17 cellular contexts compared by ENCODE assay signal in genomic region chr1:179926494-179927205, GRCh38. TPM values are rescaled to one million over a fixed set of nuclear protein-coding genes. Genes with fewer than 3 reads are reported as not detected.
DNase-seq lines count a peak whose midpoint lies in the region; ATAC-seq, FAIRE-seq and TF ChIP-seq lines count a peak whose summit lies in the region.
"Had no signal": no experiment of that assay in that cellular context is flagged by ENCODE, and none has a peak within 500 bp of the region (broad histone marks: within the 10 kb centered on the region; RNA-seq: fewer than 3 reads in every experiment).

No MANE protein-coding gene starts in this region.

- CTCF ChIA-PET in A549 (lab: Yijun Ruan, JAX): interaction anchor here (0.6 to 1.1 kb wide), 4 partner anchors 9 to 241 kb away, joined by 3 to 4 read pairs (median 3); no protein-coding TSS in a partner anchor

- H3K4me2 ChIP-seq in A549: no peak overlapping the region

- DNase-seq in A549 (ENCODE audit: low read depth in 1 of 2, low spot score in 1 of 2) (peak in 1 of 2 experiments; percentile 6), HS-27A (ENCODE audit: low read depth) (peak; percentile 3), T1000 (lab: John Stamatoyannopoulos, UW) (peak; percentile 10), fibroblast of villous mesenchyme (ENCODE audit: low read depth) (peak; percentile 90), NCI-H1105 treated with DMSO at 0.1 percent for 48 hours (lab: John Stamatoyannopoulos, UW) (no peak), GM13977 (ENCODE audit: low spot score) (no peak)
- DNase-seq in stimulated activated naive CD8-positive, alpha-beta T cell treated with anti-CD3 and anti-CD28 coated beads, Interleukin-15, Interleukin-2, amounts not matched to agents 100 U/mL and 50 U/mL, for 24 hours: no peak
- DNase-seq: activated CD4-positive, alpha-beta T cell treated with anti-CD3 and anti-CD28 coated beads, Interleukin-2, amount 10 ng/mL, durations not matched to agents 7 days and 5 days; activated gamma-delta T cell treated with Interleukin-2 at 50 U/mL for 16 hours; BE2C; left ventricle myocardium inferior; NCI-H146; T-cell; transverse colon had no signal

- TF ChIP-seq EP300 in A549 (IDR thresholded peaks at IDR 0.05): no peak

- POLR2A ChIA-PET in A549 (lab: Yijun Ruan, JAX): no interaction called here

- peaks cover 5% of the 10 kb centered on the region; the same call in 1 of the 3 replicates for H3K4me1 ChIP-seq in A549

- in situ Hi-C loops in GM13977 (cut with MboI; ENCODE audit: low pct_unique_long_range_greater_than_20kb, low sequenced_read_pairs, unreplicated experiment): no loop called here

- TF ChIP-seq CTCF in A549 (IDR thresholded peaks at IDR 0.05) (no peak), fibroblast of villous mesenchyme (IDR thresholded peaks at IDR 0.05; ENCODE audit: insufficient read depth, low read depth, low read length) (no peak), GM13977 (IDR thresholded peaks at IDR 0.05; ENCODE audit: extremely low read depth, insufficient read depth, missing control alignments) (no peak)

- H3K9me3 ChIP-seq in A549: no peaks in the 10 kb centered on the region
- H3K9me3 ChIP-seq: BE2C, left ventricle myocardium inferior, transverse colon had no signal

- no peak overlapping the region for H3K4me3 ChIP-seq in A549
- H3K4me3 ChIP-seq in fibroblast of villous mesenchyme (ENCODE audit: low read depth, low read length): no peak overlapping the region
- H3K4me3 ChIP-seq: left ventricle myocardium inferior, transverse colon had no signal

- TF ChIP-seq RAD21 in A549 (conservative IDR thresholded peaks at IDR 0.05 in 1 of 2, IDR thresholded peaks at IDR 0.05 in 1 of 2): no peak

- ATAC-seq in A549: no peak
- ATAC-seq in HG03280 (IDR thresholded peaks at IDR 0.05; ENCODE audit: unreplicated experiment): no peak
- ATAC-seq in stimulated activated naive CD8-positive, alpha-beta T cell treated with anti-CD3 and anti-CD28 coated beads, Interleukin-15, Interleukin-2, amounts not matched to agents 100 U/mL and 50 U/mL, for 24 hours: no peak
- ATAC-seq: T-cell had no signal

- TF ChIP-seq POLR2A in A549 (IDR thresholded peaks at IDR 0.05; ENCODE audit: low read length): no peak

- WGBS in A549 (ENCODE audit: missing lambda C conversion rate): 83% methylated on average over 4 of the region's 4 CpGs

- H3K27ac ChIP-seq in A549: no peak overlapping the region
- H3K27ac ChIP-seq: left ventricle myocardium inferior, transverse colon had no signal

- no peak for FAIRE-seq in A549 (lab: Jason Lieb, UNC)
- FAIRE-seq: colon, HTR-8/SVneo had no signal

TF ChIP-seq in A549, 52 proteins besides CTCF, POLR2A, EP300 and RAD21:
- TF ChIP-seq FOSL2 (IDR thresholded peaks at IDR 0.05): no peak
- TF ChIP-seq FOSL2 (CRISPR knock-in tag; IDR thresholded peaks at IDR 0.05): peak; percentile 85
- no peak for TF ChIP-seq USF2 (IDR thresholded peaks at IDR 0.05)

RNA-seq across cellular contexts. Expression of gene CEP350, which starts 28.0 kb away (rescaled TPM):
- polyA plus RNA-seq in A549 (2011; rRNA removed) (21.4 and 22.6 TPM in 2 replicates), A549 (2017; fragmentation: RNase III; extraction: RNeasy Plus Mini Kit Qiagen cat#74134 plus additional on column Dnase treatment) (6.4 to 8.1 TPM (median 6.4 TPM) in 3 replicates)
- polyA plus RNA-seq in A549 (2012; cell fraction: cytosol; rRNA removed): 2.6 and 2.8 TPM in 2 replicates
- polyA plus RNA-seq in A549 (2012; cell fraction: nucleus; rRNA removed): 3.6 and 5.6 TPM in 2 replicates
- polyA minus RNA-seq in A549 (2011; rRNA and poly(A)+ RNA removed): 35.6 and 40.7 TPM in 2 replicates
- 58.9 and 72.1 TPM in 2 replicates for total RNA-seq in fibroblast of villous mesenchyme

RNA-seq across cellular contexts. Expression of gene TOR1AIP1, which starts 44.6 kb away (rescaled TPM):
- 38.4 and 44.4 TPM in 2 replicates for polyA plus RNA-seq in A549 (2011; rRNA removed)
- polyA plus RNA-seq in A549 (2012; cell fraction: cytosol; rRNA removed): 11.0 and 11.5 TPM in 2 replicates
- 5.5 and 6.7 TPM in 2 replicates for polyA plus RNA-seq in A549 (2012; cell fraction: nucleus; rRNA removed)
- 29.0 to 31.3 TPM (median 31.1 TPM) in 3 replicates for polyA plus RNA-seq in A549 (2017; fragmentation: RNase III; extraction: RNeasy Plus Mini Kit Qiagen cat#74134 plus additional on column Dnase treatment)
- polyA minus RNA-seq in A549 (2011; rRNA and poly(A)+ RNA removed): 16.1 and 21.6 TPM in 2 replicates
- total RNA-seq in fibroblast of villous mesenchyme: 39.0 and 66.5 TPM in 2 replicates

RNA-seq across cellular contexts. Expression of gene TOR1AIP2, which starts 49.0 kb away (rescaled TPM):
- polyA plus RNA-seq in A549 (2011; rRNA removed) (35.0 and 38.3 TPM in 2 replicates), A549 (2017; fragmentation: RNase III; extraction: RNeasy Plus Mini Kit Qiagen cat#74134 plus additional on column Dnase treatment) (15.3 to 17.1 TPM (median 16.2 TPM) in 3 replicates)
- 6.4 and 7.6 TPM in 2 replicates for polyA plus RNA-seq in A549 (2012; cell fraction: cytosol; rRNA removed)
- 3.4 and 6.4 TPM in 2 replicates for polyA plus RNA-seq in A549 (2012; cell fraction: nucleus; rRNA removed)
- polyA minus RNA-seq in A549 (2011; rRNA and poly(A)+ RNA removed): 79.7 and 93.7 TPM in 2 replicates
- total RNA-seq in fibroblast of villous mesenchyme: 92.1 and 179 TPM in 2 replicates

Comparison
In these comparisons a context has a peak if more than half of its experiments do, and no peak if none do; other contexts are left out.
1. DNase-seq: peak in HS-27A (single experiment), T1000 (single experiment) and fibroblast of villous mesenchyme (single experiment); none in NCI-H1105 treated with DMSO at 0.1 percent for 48 hours (single experiment), stimulated activated naive CD8-positive, alpha-beta T cell treated with anti-CD3 and anti-CD28 coated beads, Interleukin-15, Interleukin-2, amounts not matched to agents 100 U/mL and 50 U/mL, for 24 hours (single experiment) and GM13977 (single experiment).